ENCODE assay signal across 9 cellular contexts in genomic region chr4:158020175-158020574, GRCh38.
DNase-seq lines count a peak whose midpoint lies in the region; ATAC-seq, FAIRE-seq and TF ChIP-seq lines count a peak whose summit lies in the region.
"Had no signal": no experiment of that assay in that cellular context is flagged by ENCODE, and none has a peak within 500 bp of the region (broad histone marks: within the 10 kb centered on the region; RNA-seq: fewer than 3 reads in every experiment).

No MANE protein-coding gene starts in this region.

- no peak overlapping the region for H3K27ac ChIP-seq in kidney (ENCODE audit: low read depth in 2 of 2, low read length in 2 of 2)

- TF ChIP-seq POLR2A in erythroblast (IDR thresholded peaks at IDR 0.05; ENCODE audit: low read length), result no peak

- no peak overlapping the region for H3K4me3 ChIP-seq in kidney (ENCODE audit: low read length in 2 of 2)

- FAIRE-seq in kidney (lab: Jason Lieb, UNC), result no peak

- H3K4me3 Mint-ChIP-seq in nephron, result peak overlapping the region in 1 of 3 experiments; percentile 37
- no peak overlapping the region for H3K4me3 Mint-ChIP-seq in T-helper 17 cell

- no peak for ATAC-seq in T-helper 17 cell
- ATAC-seq: activated CD4-positive, CD25-positive, alpha-beta regulatory T cell treated with anti-CD3 and anti-CD28 coated beads, Interleukin-2, amount 50 U/mL, for 24 hours had no signal

- no peaks in the 10 kb centered on the region for H3K4me1 ChIP-seq in kidney (ENCODE audit: control insufficient read depth in 1 of 2, insufficient read depth in 1 of 2, low read depth in 1 of 2, low read length in 2 of 2)

- intact Hi-C loops in kidney (cut with DNase I), result no loop called here

- H3K36me3 Mint-ChIP-seq in nephron (ENCODE audit: low read depth) (no peaks in the 10 kb centered on the region), T-helper 17 cell (ENCODE audit: low read depth) (no peaks in the 10 kb centered on the region)

- H3K27me3 Mint-ChIP-seq in nephron (ENCODE audit: low read depth), result no peaks in the 10 kb centered on the region
- peaks cover 6% of the 10 kb centered on the region for H3K27me3 Mint-ChIP-seq in T-helper 17 cell

- DNase-seq in AG09319 (ENCODE audit: extremely low read depth, low read depth) (peak; percentile 60), NCI-H460 (ENCODE audit: extremely low read depth, low read depth) (peak; percentile 20), erythroblast (lab: John Stamatoyannopoulos, UW) (peak; percentile 6 to 13), T-helper 17 cell (no peak), NCI-H510A treated with DMSO at 0.1 percent for 48 hours (lab: John Stamatoyannopoulos, UW) (no peak), NCI-H774 (lab: John Stamatoyannopoulos, UW) (no peak), kidney (no peak)

- peaks cover 56% of the 10 kb centered on the region for H3K4me1 Mint-ChIP-seq in nephron
- no peaks in the 10 kb centered on the region for H3K4me1 Mint-ChIP-seq in T-helper 17 cell

- H3K9ac ChIP-seq in kidney (ENCODE audit: low read length in 2 of 2), result no peak overlapping the region

- H3K9me3 Mint-ChIP-seq in nephron, result no peaks in the 10 kb centered on the region

- H3K9me3 ChIP-seq in T-helper 17 cell (ENCODE audit: control insufficient read depth, low read length, poor library complexity, severe bottlenecking), result no peaks in the 10 kb centered on the region
- no peaks in the 10 kb centered on the region for H3K9me3 ChIP-seq in kidney (ENCODE audit: control insufficient read depth in 1 of 2, low read length in 2 of 2)

- TF ChIP-seq CTCF in AG09319 (IDR thresholded peaks at IDR 0.05; ENCODE audit: low read depth, low read length) (no peak), nephron (IDR thresholded peaks at IDR 0.05; ENCODE audit: unreplicated experiment in 3 of 3) (no peak), kidney (IDR thresholded peaks at IDR 0.05; ENCODE audit: borderline replicate concordance, extremely low read depth, insufficient read depth) (no peak)

- H3K27ac Mint-ChIP-seq in nephron (peak overlapping the region; percentile 89 to 98 (median 95)), T-helper 17 cell (no peak overlapping the region)

- no peaks in the 10 kb centered on the region for H3K36me3 ChIP-seq in kidney (ENCODE audit: control insufficient read depth in 1 of 2, insufficient read depth in 2 of 2, low read length in 2 of 2)

Comparison
In these comparisons a context has a peak if more than half of its experiments do, and no peak if none do; other contexts are left out.
1. DNase-seq: peak in AG09319 (single experiment), NCI-H460 (single experiment) and erythroblast (2 of 2); none in T-helper 17 cell (0 of 3), NCI-H510A treated with DMSO at 0.1 percent for 48 hours (single experiment), NCI-H774 (single experiment) and kidney (single experiment).